In genomic region chr4:39469429-39470077, GRCh38 we compare ENCODE assay signal across 1 cellular context.
TF ChIP-seq lines count a peak whose summit lies in the region.

No MANE protein-coding gene starts in this region.

TF ChIP-seq in K562, 482 proteins besides CTCF, POLR2A, EP300 and RAD21 (continued from another document):
- TF ChIP-seq UBTF (IDR thresholded peaks at IDR 0.05; ENCODE audit: borderline replicate concordance in 1 of 2, low read depth in 2 of 2, low read length in 2 of 2) (no peak), ZC3H11A (IDR thresholded peaks at IDR 0.05; ENCODE audit: low read depth, low read length) (no peak), MNT (conservative IDR thresholded peaks at IDR 0.05) (peak in 1 of 2 experiments; percentile 48; a peak in 2 of 4 replicates), CHD7 (IDR thresholded peaks at IDR 0.05; ENCODE audit: low read depth, low read length) (no peak), PRMT5 (CRISPR knock-in tag; IDR thresholded peaks at IDR 0.05) (no peak), EZH2 (IDR thresholded peaks at IDR 0.05; ENCODE audit: borderline replicate concordance, low read depth, low read length) (no peak), ZNF592 (IDR thresholded peaks at IDR 0.05) (peak; percentile 44), RNF2 (IDR thresholded peaks at IDR 0.05) (no peak), NCOA6 (IDR thresholded peaks at IDR 0.05) (no peak), ZNF586 (CRISPR knock-in tag; conservative IDR thresholded peaks at IDR 0.05) (no peak), HMBOX1 (IDR thresholded peaks at IDR 0.05) (no peak), ZNF12 (CRISPR knock-in tag; IDR thresholded peaks at IDR 0.05) (no peak), HMG20A (CRISPR knock-in tag; conservative IDR thresholded peaks at IDR 0.05) (no peak), NR0B1 (IDR thresholded peaks at IDR 0.05; ENCODE audit: partially characterized antibody) (no peak), COPS2 (conservative IDR thresholded peaks at IDR 0.05) (no peak), HEY1 (CRISPR knock-in tag; IDR thresholded peaks at IDR 0.05; ENCODE audit: borderline replicate concordance) (no peak), KDM5B (IDR thresholded peaks at IDR 0.05; ENCODE audit: insufficient replicate concordance, low read depth, low read length) (no peak), ZNF695 (CRISPR knock-in tag; IDR thresholded peaks at IDR 0.05) (no peak), BRF2 (IDR thresholded peaks at IDR 0.05; ENCODE audit: borderline replicate concordance, insufficient read depth, insufficient read length) (no peak), CBX3 (IDR thresholded peaks at IDR 0.05; ENCODE audit: borderline replicate concordance in 1 of 2, low read length in 2 of 2) (0 out of 3 replicates have a peak, but pooled peaks of 1 of the 2 experiments have one; percentile 25), DEAF1 (CRISPR knock-in tag; IDR thresholded peaks at IDR 0.05) (peak; percentile 75; the same call in 1 of the 2 replicates), ATF7 (IDR thresholded peaks at IDR 0.05) (peak; percentile 39; the same call in 1 of the 2 replicates), NFE2 (IDR thresholded peaks at IDR 0.05; ENCODE audit: low read depth) (no peak), ARID2 (IDR thresholded peaks at IDR 0.05) (peak; percentile 76; the same call in 1 of the 2 replicates)
